1 cellular context compared by ENCODE assay signal in the genomic region with DNA sequence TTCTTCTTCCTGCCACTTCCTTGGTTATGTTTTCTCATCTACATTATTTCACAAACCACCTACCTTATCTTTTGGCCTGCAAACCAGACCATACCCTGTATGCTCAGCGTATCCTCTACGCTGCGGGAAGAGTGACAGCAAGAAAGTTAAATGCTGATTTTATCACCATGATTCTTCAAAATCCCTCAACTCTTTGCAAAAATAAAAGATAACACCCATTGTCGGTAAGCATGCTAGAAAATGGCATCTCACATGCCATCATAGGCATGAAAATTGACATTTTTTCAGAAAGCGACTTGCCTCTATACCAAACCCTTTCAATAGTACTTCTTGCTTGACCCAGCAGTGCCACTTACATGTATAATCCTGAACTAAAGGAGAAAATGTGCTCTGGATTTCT.
TF ChIP-seq lines count a peak whose summit lies in the region.

No MANE protein-coding gene starts in this region.

TF ChIP-seq in K562, 482 proteins besides CTCF, POLR2A, EP300 and RAD21 (continued from another document and continues in another):
- TF ChIP-seq ZNF639 (CRISPR knock-in tag; conservative IDR thresholded peaks at IDR 0.05 in 1 of 2, IDR thresholded peaks at IDR 0.05 in 1 of 2), result peak in 1 of 2 experiments; percentile 91; a peak in 2 of 4 replicates
- no peak for TF ChIP-seq GMEB1 (CRISPR knock-in tag; IDR thresholded peaks at IDR 0.05)
- peak; percentile 59; the same call in 1 of the 2 replicates for TF ChIP-seq MECOM (CRISPR knock-in tag; IDR thresholded peaks at IDR 0.05)
- peak; percentile 75 for TF ChIP-seq FOXM1 (IDR thresholded peaks at IDR 0.05; ENCODE audit: low read depth)
- no peak for TF ChIP-seq FOXM1 (CRISPR knock-in tag; IDR thresholded peaks at IDR 0.05; ENCODE audit: low read depth)
- peak; percentile 69 for TF ChIP-seq LEF1 (IDR thresholded peaks at IDR 0.05)
- no peak for TF ChIP-seq BDP1 (IDR thresholded peaks at IDR 0.05; ENCODE audit: insufficient read depth, insufficient read length)
- TF ChIP-seq, protein P1, sequence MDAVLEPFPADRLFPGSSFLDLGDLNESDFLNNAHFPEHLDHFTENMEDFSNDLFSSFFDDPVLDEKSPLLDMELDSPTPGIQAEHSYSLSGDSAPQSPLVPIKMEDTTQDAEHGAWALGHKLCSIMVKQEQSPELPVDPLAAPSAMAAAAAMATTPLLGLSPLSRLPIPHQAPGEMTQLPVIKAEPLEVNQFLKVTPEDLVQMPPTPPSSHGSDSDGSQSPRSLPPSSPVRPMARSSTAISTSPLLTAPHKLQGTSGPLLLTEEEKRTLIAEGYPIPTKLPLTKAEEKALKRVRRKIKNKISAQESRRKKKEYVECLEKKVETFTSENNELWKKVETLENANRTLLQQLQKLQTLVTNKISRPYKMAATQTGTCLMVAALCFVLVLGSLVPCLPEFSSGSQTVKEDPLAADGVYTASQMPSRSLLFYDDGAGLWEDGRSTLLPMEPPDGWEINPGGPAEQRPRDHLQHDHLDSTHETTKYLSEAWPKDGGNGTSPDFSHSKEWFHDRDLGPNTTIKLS (IDR thresholded peaks at IDR 0.05; ENCODE audit: borderline replicate concordance, low read depth), result no peak
- peak; percentile 87 for TF ChIP-seq TEAD4 (IDR thresholded peaks at IDR 0.05; ENCODE audit: low read length)
- no peak for TF ChIP-seq TEAD4 (CRISPR knock-in tag; IDR thresholded peaks at IDR 0.05; ENCODE audit: borderline replicate concordance)
- TF ChIP-seq ZFP30 (CRISPR knock-in tag; IDR thresholded peaks at IDR 0.05; ENCODE audit: borderline replicate concordance), result no peak
- no peak for TF ChIP-seq MTA3 (IDR thresholded peaks at IDR 0.05; ENCODE audit: borderline replicate concordance)
- TF ChIP-seq, protein P2, sequence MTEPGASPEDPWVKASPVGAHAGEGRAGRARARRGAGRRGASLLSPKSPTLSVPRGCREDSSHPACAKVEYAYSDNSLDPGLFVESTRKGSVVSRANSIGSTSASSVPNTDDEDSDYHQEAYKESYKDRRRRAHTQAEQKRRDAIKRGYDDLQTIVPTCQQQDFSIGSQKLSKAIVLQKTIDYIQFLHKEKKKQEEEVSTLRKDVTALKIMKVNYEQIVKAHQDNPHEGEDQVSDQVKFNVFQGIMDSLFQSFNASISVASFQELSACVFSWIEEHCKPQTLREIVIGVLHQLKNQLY (CRISPR knock-in tag; conservative IDR thresholded peaks at IDR 0.05), result no peak
- TF ChIP-seq SMAD3 (CRISPR knock-in tag; conservative IDR thresholded peaks at IDR 0.05), result 0 out of 2 replicates have a peak, but pooled peaks have one; percentile 47
- no peak for TF ChIP-seq BCL6 (CRISPR knock-in tag; IDR thresholded peaks at IDR 0.05)
- 0 out of 4 replicates have a peak, but pooled peaks of 1 of the 2 experiments have one; percentile 20 for TF ChIP-seq NRF1 (conservative IDR thresholded peaks at IDR 0.05 in 1 of 2, IDR thresholded peaks at IDR 0.05 in 1 of 2)
- TF ChIP-seq CREB5 (CRISPR knock-in tag; IDR thresholded peaks at IDR 0.05), result 0 out of 2 replicates have a peak, but pooled peaks have one; percentile 64
- TF ChIP-seq ZNF318 (IDR thresholded peaks at IDR 0.05; ENCODE audit: borderline replicate concordance in 1 of 2, low read depth in 1 of 2), result 0 out of 4 replicates have a peak, but pooled peaks of 1 of the 2 experiments have one; percentile 32
- peak in 1 of 2 experiments; percentile 40; a peak in 2 of 4 replicates for TF ChIP-seq FOXK2 (conservative IDR thresholded peaks at IDR 0.05 in 1 of 2, IDR thresholded peaks at IDR 0.05 in 1 of 2; ENCODE audit: low read depth in 2 of 2)
- TF ChIP-seq SAFB2 (IDR thresholded peaks at IDR 0.05; ENCODE audit: borderline replicate concordance, low read depth, low read length, severe bottlenecking), result no peak
- peak; percentile 50 for TF ChIP-seq HNRNPLL (IDR thresholded peaks at IDR 0.05; ENCODE audit: low read depth, low read length, poor library complexity, severe bottlenecking)
- TF ChIP-seq HEY1 (CRISPR knock-in tag; IDR thresholded peaks at IDR 0.05; ENCODE audit: borderline replicate concordance), result peak; percentile 56; the same call in 1 of the 2 replicates
- TF ChIP-seq PCBP1 (IDR thresholded peaks at IDR 0.05; ENCODE audit: low read depth, low read length, poor library complexity, severe bottlenecking), result no peak
- TF ChIP-seq, protein P3, sequence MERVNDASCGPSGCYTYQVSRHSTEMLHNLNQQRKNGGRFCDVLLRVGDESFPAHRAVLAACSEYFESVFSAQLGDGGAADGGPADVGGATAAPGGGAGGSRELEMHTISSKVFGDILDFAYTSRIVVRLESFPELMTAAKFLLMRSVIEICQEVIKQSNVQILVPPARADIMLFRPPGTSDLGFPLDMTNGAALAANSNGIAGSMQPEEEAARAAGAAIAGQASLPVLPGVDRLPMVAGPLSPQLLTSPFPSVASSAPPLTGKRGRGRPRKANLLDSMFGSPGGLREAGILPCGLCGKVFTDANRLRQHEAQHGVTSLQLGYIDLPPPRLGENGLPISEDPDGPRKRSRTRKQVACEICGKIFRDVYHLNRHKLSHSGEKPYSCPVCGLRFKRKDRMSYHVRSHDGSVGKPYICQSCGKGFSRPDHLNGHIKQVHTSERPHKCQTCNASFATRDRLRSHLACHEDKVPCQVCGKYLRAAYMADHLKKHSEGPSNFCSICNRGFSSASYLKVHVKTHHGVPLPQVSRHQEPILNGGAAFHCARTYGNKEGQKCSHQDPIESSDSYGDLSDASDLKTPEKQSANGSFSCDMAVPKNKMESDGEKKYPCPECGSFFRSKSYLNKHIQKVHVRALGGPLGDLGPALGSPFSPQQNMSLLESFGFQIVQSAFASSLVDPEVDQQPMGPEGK (CRISPR knock-in tag; IDR thresholded peaks at IDR 0.05; ENCODE audit: borderline replicate concordance), result peak; percentile 79; the same call in 1 of the 2 replicates
- peak; percentile 61 for TF ChIP-seq CCNT2 (IDR thresholded peaks at IDR 0.05; ENCODE audit: borderline replicate concordance, extremely low read depth, insufficient read length, low read depth, low read length)
- 0 out of 2 replicates have a peak, but pooled peaks have one; percentile 26 for TF ChIP-seq GABPA (tag; conservative IDR thresholded peaks at IDR 0.05; ENCODE audit: low read depth)
